In the genomic region with DNA sequence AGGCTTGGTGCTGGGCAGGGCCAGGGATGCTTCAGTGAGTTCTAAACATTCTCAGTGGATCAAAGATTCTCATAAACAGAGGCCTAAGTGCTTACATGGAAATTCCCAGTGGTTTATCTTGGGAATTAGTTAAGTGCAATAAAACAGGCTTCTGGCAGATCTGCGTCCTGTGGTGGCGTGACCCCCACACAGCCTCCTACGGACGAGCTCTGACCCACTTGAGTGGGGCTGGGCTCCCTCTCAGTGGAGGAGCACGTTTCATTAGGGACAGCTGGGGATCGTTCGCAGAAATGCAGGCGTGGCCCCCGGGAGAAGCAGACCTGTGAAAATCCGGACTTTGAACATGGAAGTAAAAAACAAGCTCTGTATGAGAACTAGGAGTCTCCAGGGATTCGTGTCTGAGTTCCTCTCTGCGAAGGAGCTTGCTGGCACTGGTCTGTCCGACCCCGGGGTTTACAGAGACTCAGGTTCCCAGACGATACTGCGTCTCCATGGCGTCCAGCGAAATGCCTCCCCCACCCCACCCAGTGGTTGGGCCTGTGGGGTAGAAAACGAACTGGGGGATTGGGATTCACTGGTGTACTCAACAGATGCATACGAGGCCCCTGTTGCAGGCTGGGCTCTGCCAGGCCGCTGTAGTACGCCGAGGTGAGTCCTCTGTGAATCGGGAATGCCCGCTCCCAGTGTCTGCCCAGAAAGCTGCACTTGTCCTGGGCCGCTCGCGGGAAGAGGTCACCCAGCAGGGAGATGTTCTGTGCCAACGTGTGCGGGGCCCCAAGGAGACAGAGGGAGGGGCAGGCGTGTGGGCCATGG, we compare ENCODE assay signal across 7 cellular contexts.
DNase-seq lines count a peak whose midpoint lies in the region; ATAC-seq, FAIRE-seq and TF ChIP-seq lines count a peak whose summit lies in the region.
"Not testable (repeated sequence)": the region's sequence is repeated elsewhere in the genome, so short reads cannot be mapped to it uniquely, and the experiment has no call there.

No MANE protein-coding gene starts in this region.

- H4K20me1 ChIP-seq in osteoblast (ENCODE audit: insufficient read depth, low read length); smooth muscle cell (ENCODE audit: low read depth): not testable (repeated sequence)

- not testable (repeated sequence) for H2AFZ ChIP-seq in osteoblast (ENCODE audit: low read length); smooth muscle cell (ENCODE audit: low read depth)

- H3K36me3 ChIP-seq in left ventricle myocardium inferior; lower lobe of right lung; osteoblast (ENCODE audit: insufficient read depth, low read length); smooth muscle cell (ENCODE audit: low read depth): not testable (repeated sequence)

- peak overlapping the region; percentile 43 for H3K9ac ChIP-seq in smooth muscle cell (ENCODE audit: low read depth)

- DNase-seq in H4 (ENCODE audit: low spot score) = peak; percentile 81
- DNase-seq in epithelial cell of proximal tubule (ENCODE audit: low read depth) = peak; percentile 25
- peak; percentile 56 for DNase-seq in left ventricle myocardium inferior
- peak; percentile 47 for DNase-seq in lower lobe of right lung
- peak; percentile 30 for DNase-seq in osteoblast (ENCODE audit: insufficient read length, low spot score, missing footprints)
- peak; percentile 48 for DNase-seq in smooth muscle cell (lab: John Stamatoyannopoulos, UW; ENCODE audit: unreplicated experiment)

- TF ChIP-seq CTCF in epithelial cell of proximal tubule (conservative IDR thresholded peaks at IDR 0.05; ENCODE audit: low read depth, low read length); left ventricle myocardium inferior (IDR thresholded peaks at IDR 0.05; ENCODE audit: borderline replicate concordance); lower lobe of right lung (IDR thresholded peaks at IDR 0.05); osteoblast (IDR thresholded peaks at IDR 0.05; ENCODE audit: extremely low read depth, low read depth, low read length); smooth muscle cell (IDR thresholded peaks at IDR 0.05; ENCODE audit: borderline replicate concordance, insufficient read depth, poor library complexity, severe bottlenecking): not testable (repeated sequence)

- WGBS in smooth muscle cell (ENCODE audit: low lambda C conversion rate) = 52% methylated on average over 31 of the region's 31 CpGs

- peak; percentile 77 for FAIRE-seq in TTC549 (lab: Jason Lieb, UNC)

- not testable (repeated sequence) for H3K4me2 ChIP-seq in osteoblast (ENCODE audit: insufficient read depth, low read length)
- peak overlapping the region; percentile 70 for H3K4me2 ChIP-seq in smooth muscle cell

- H3K27ac ChIP-seq in left ventricle myocardium inferior (replicated peaks) = peak overlapping the region; percentile 90
- peak overlapping the region; percentile 24 for H3K27ac ChIP-seq in lower lobe of right lung
- not testable (repeated sequence) for H3K27ac ChIP-seq in osteoblast (ENCODE audit: low read depth, low read length)
- peak overlapping the region; percentile 84 for H3K27ac ChIP-seq in smooth muscle cell (ENCODE audit: low read depth)

- H3F3A ChIP-seq in smooth muscle cell (ENCODE audit: low read depth) = not testable (repeated sequence)

- not testable (repeated sequence) for H3K79me2 ChIP-seq in osteoblast (ENCODE audit: insufficient read depth, low read length); smooth muscle cell (ENCODE audit: low read depth)

- not testable (repeated sequence) for H3K27me3 ChIP-seq in left ventricle myocardium inferior (ENCODE audit: low read depth); lower lobe of right lung (ENCODE audit: low read depth); osteoblast (ENCODE audit: insufficient read depth, low read length); smooth muscle cell (ENCODE audit: low read depth)

- intact Hi-C loops in left ventricle myocardium inferior (cut with micrococcal nuclease); lower lobe of right lung (cut with DNase I): not testable (repeated sequence)

- peaks cover 55% of the 10 kb centered on the region for H3K4me1 ChIP-seq in left ventricle myocardium inferior
- H3K4me1 ChIP-seq in lower lobe of right lung = peaks cover 12% of the 10 kb centered on the region
- H3K4me1 ChIP-seq in osteoblast (ENCODE audit: insufficient read depth, low read length) = peaks cover 11% of the 10 kb centered on the region
- not testable (repeated sequence) for H3K4me1 ChIP-seq in smooth muscle cell (ENCODE audit: low read depth)

- not testable (repeated sequence) for H3K9me3 ChIP-seq in left ventricle myocardium inferior (replicated peaks); lower lobe of right lung; osteoblast (ENCODE audit: low read depth, low read length); smooth muscle cell (replicated peaks; ENCODE audit: low read depth)

- H3K4me3 ChIP-seq in epithelial cell of proximal tubule (ENCODE audit: low read depth, low read length); left ventricle myocardium inferior; lower lobe of right lung; osteoblast (ENCODE audit: insufficient read depth, low read length); smooth muscle cell: not testable (repeated sequence)

- not testable (repeated sequence) for ATAC-seq in lower lobe of right lung

Comparison
In these comparisons a context has a peak if more than half of its experiments do, and no peak if none do; other contexts are left out.
1. DNase-seq: peak in every context shown above with its lines; median percentile 81 in H4; 56 in left ventricle myocardium inferior; 48 in smooth muscle cell; 47 in lower lobe of right lung; 30 in osteoblast; 25 in epithelial cell of proximal tubule.